ENCODE assay signal across 14 cellular contexts in genomic region chr17:65473985-65474384, GRCh38.
DNase-seq lines count a peak whose midpoint lies in the region.
"Had no signal": no experiment of that assay in that cellular context is flagged by ENCODE, and none has a peak within 500 bp of the region (broad histone marks: within the 10 kb centered on the region; RNA-seq: fewer than 3 reads in every experiment).

No MANE protein-coding gene starts in this region.

- no peak overlapping the region for H3K4me3 ChIP-seq in subcutaneous abdominal adipose tissue (ENCODE audit: low read depth in 1 of 5, low read length in 5 of 5)
- H3K4me3 ChIP-seq: GM23248, HAP-1 had no signal

- peaks cover 0 to 32% (median 24%) of the 10 kb centered on the region in 5 donors for H3K4me1 ChIP-seq in subcutaneous abdominal adipose tissue (ENCODE audit: control insufficient read depth in 5 of 5, insufficient read depth in 5 of 5, low read length in 5 of 5)
- H3K4me1 ChIP-seq: Caco-2, HAP-1 had no signal

- peak overlapping the region; percentile 64 for H3K27ac ChIP-seq in subcutaneous abdominal adipose tissue (ENCODE audit: low read depth, low read length)
- H3K27ac ChIP-seq: C4-2B, GM23248, HL-60 had no signal

- no peak overlapping the region for H3K9ac ChIP-seq in subcutaneous abdominal adipose tissue (ENCODE audit: low read length in 5 of 5)
- H3K9ac ChIP-seq: GM23248 had no signal

- H3K9me3 ChIP-seq in subcutaneous abdominal adipose tissue (ENCODE audit: control insufficient read depth in 5 of 5, low read length in 5 of 5), result no peaks in the 10 kb centered on the region
- H3K9me3 ChIP-seq: Caco-2, HAP-1 had no signal

- H3K27me3 ChIP-seq in subcutaneous abdominal adipose tissue (ENCODE audit: control insufficient read depth in 5 of 5, insufficient read depth in 4 of 5, low read length in 5 of 5), result no peaks in the 10 kb centered on the region

- peak; percentile 37 for DNase-seq in amniotic epithelial cell (ENCODE audit: low read depth)
- DNase-seq in myocyte (ENCODE audit: low read depth), result peak; percentile 10
- DNase-seq in NCI-H226, result no peak
- DNase-seq in NCI-H2081 (lab: John Stamatoyannopoulos, UW), result no peak
- no peak for DNase-seq in HT-29 (ENCODE audit: low spot score)
- DNase-seq: AML-193; Caco-2; CD4-positive, alpha-beta T cell; GM23248; IMR-90 had no signal

- H3K36me3 ChIP-seq in subcutaneous abdominal adipose tissue (ENCODE audit: control insufficient read depth in 5 of 5, insufficient read depth in 5 of 5, low read length in 5 of 5), result no peaks in the 10 kb centered on the region
- H3K36me3 ChIP-seq: HAP-1 had no signal

Comparison
In these comparisons a context has a peak if more than half of its experiments do, and no peak if none do; other contexts are left out.
1. DNase-seq: peak in amniotic epithelial cell (single experiment) and myocyte (single experiment); none in NCI-H226 (single experiment), NCI-H2081 (0 of 2) and HT-29 (single experiment).